ENCODE assay signal across 18 cellular contexts in genomic region chr10:78570633-78571032, GRCh38.
A peak's percentile ranks its signal among the peaks of the same experiment; 100 is the strongest.
DNase-seq lines count a peak whose midpoint lies in the region; ATAC-seq lines count a peak whose summit lies in the region.
"Had no signal": no experiment of that assay in that cellular context is flagged by ENCODE, and none has a peak within 500 bp of the region (broad histone marks: within the 10 kb centered on the region; RNA-seq: fewer than 3 reads in every experiment).

No MANE protein-coding gene starts in this region.

- peak overlapping the region; percentile 93 for H4K91ac ChIP-seq in trophoblast cell (ENCODE audit: low read depth, low read length)

- no peaks in the 10 kb centered on the region for H3K9me3 ChIP-seq in NT2/D1 (ENCODE audit: insufficient read depth, low read length)
- H3K9me3 ChIP-seq in trophoblast cell (ENCODE audit: insufficient read depth, low read depth, low read length) = no peaks in the 10 kb centered on the region
- H3K9me3 ChIP-seq: spleen, vagina had no signal

- peaks cover 69% of the 10 kb centered on the region for H3K79me1 ChIP-seq in trophoblast cell (ENCODE audit: low read length)

- no peaks in the 10 kb centered on the region for H3K36me3 ChIP-seq in NT2/D1 (ENCODE audit: insufficient read depth, insufficient read length, low read length)
- H3K36me3 ChIP-seq in trophoblast cell (ENCODE audit: control insufficient read depth in 1 of 2, insufficient read depth in 2 of 2, low read length in 2 of 2) = no peaks in the 10 kb centered on the region
- H3K36me3 ChIP-seq: spleen, vagina had no signal

- peaks cover 7% of the 10 kb centered on the region for H3K79me2 ChIP-seq in trophoblast cell (ENCODE audit: control insufficient read depth, insufficient read depth, low read length, poor library complexity)

- H3K4me1 ChIP-seq in NT2/D1 (ENCODE audit: insufficient read depth, insufficient read length) (peaks cover 2% of the 10 kb centered on the region), trophoblast cell (ENCODE audit: control insufficient read depth in 1 of 2, insufficient read depth in 2 of 2, low read length in 2 of 2) (peaks cover 39 to 46% of the 10 kb centered on the region in 2 experiments)

- no peak overlapping the region for H3K4ac ChIP-seq in trophoblast cell (ENCODE audit: low read depth, low read length)

- peak overlapping the region; percentile 71 for H2BK5ac ChIP-seq in trophoblast cell (ENCODE audit: low read depth, low read length, poor library complexity)

- peak overlapping the region; percentile 15 for H2BK12ac ChIP-seq in trophoblast cell (ENCODE audit: low read length)

- no peak overlapping the region for H3K4me3 ChIP-seq in NT2/D1 (ENCODE audit: insufficient read length, low read depth)
- H3K4me3 ChIP-seq in trophoblast cell (ENCODE audit: low read depth, low read length) = no peak overlapping the region
- H3K4me3 ChIP-seq: spleen, vagina had no signal

- H3K27ac ChIP-seq in trophoblast cell (ENCODE audit: low read depth, low read length) = peak overlapping the region; percentile 85
- H3K27ac ChIP-seq: spleen, vagina had no signal

- H3K23ac ChIP-seq in trophoblast cell (ENCODE audit: low read length) = no peak overlapping the region

- ATAC-seq in left ventricle myocardium superior (peak; percentile 40), GM21526 (IDR thresholded peaks at IDR 0.05; ENCODE audit: low FRiP score, unreplicated experiment) (no peak), GM21576 (IDR thresholded peaks at IDR 0.05; ENCODE audit: unreplicated experiment) (no peak), HG03097 (IDR thresholded peaks at IDR 0.05; ENCODE audit: low FRiP score, unreplicated experiment) (no peak), GM18873 (IDR thresholded peaks at IDR 0.05; ENCODE audit: low FRiP score, unreplicated experiment) (no peak)
- ATAC-seq: stimulated activated naive B cell treated with anti-CD40 and anti-IgM and Interleukin-4, amounts not matched to agents 10 μg/mL and 1 μg/mL and 100 μg/mL, for 72 hours had no signal

- DNase-seq in CD1c-positive myeloid dendritic cell (ENCODE audit: extremely low spot score) = peak; percentile 34
- DNase-seq in NT2/D1 (ENCODE audit: low read depth, low spot score) = no peak
- DNase-seq in left ventricle myocardium superior = no peak
- DNase-seq in trophoblast cell = no peak
- DNase-seq: activated naive CD8-positive, alpha-beta T cell treated with anti-CD3 and anti-CD28 coated beads, Interleukin-2, amount 10 ng/mL, durations not matched to agents 7 days and 5 days; activated T-cell treated with anti-CD3 and anti-CD28 coated beads, Interleukin-2, amount 50 U/mL, for 1 hour; foreskin melanocyte; NCI-H1694; NCI-H446 treated with DMSO at 0.1 percent for 48 hours; SIG-M5; spleen; stimulated activated naive B cell treated with anti-CD40 and anti-IgM and Interleukin-4, amounts not matched to agents 10 μg/mL and 1 μg/mL and 100 μg/mL, for 72 hours; T1000 had no signal

- peak overlapping the region; percentile 75 for H4K8ac ChIP-seq in trophoblast cell (ENCODE audit: low read depth, low read length)

- H3K4me2 ChIP-seq in trophoblast cell (ENCODE audit: low read length) = no peak overlapping the region

- H3K9ac ChIP-seq in NT2/D1 (ENCODE audit: insufficient read length, low read depth) = peak overlapping the region; percentile 42
- H3K9ac ChIP-seq in trophoblast cell (ENCODE audit: low read length) = no peak overlapping the region

- WGBS in trophoblast cell (ENCODE audit: extremely low coverage, insufficient coverage, insufficient read length) = no CpG with 5 or more reads among the region's 7 CpGs

- intact Hi-C loops in left ventricle myocardium superior (cut with micrococcal nuclease) = no loop called here

- peak overlapping the region; percentile 90 for H2BK120ac ChIP-seq in trophoblast cell (ENCODE audit: insufficient read depth, low read length, poor library complexity)

- H3K14ac ChIP-seq in trophoblast cell (ENCODE audit: low read length) = peak overlapping the region; percentile 81

- peak overlapping the region; percentile 58 for H3K18ac ChIP-seq in trophoblast cell (ENCODE audit: low read length)

- H4K12ac ChIP-seq in trophoblast cell (ENCODE audit: low read depth, low read length) = no peak overlapping the region

- no peak overlapping the region for H2AK5ac ChIP-seq in trophoblast cell (ENCODE audit: low read length)

- H3K27me3 ChIP-seq in NT2/D1 (ENCODE audit: insufficient read depth, insufficient read length) = peaks cover 3% of the 10 kb centered on the region
- H3K27me3 ChIP-seq in trophoblast cell (ENCODE audit: insufficient read depth, low read length) = no peaks in the 10 kb centered on the region
- H3K27me3 ChIP-seq: spleen, vagina had no signal

- no peak overlapping the region for H2AFZ ChIP-seq in trophoblast cell (ENCODE audit: insufficient read depth, low read length, poor library complexity)
